23 cellular contexts compared by ENCODE assay signal in genomic region chr4:148481644-148482043, GRCh38. TPM values are rescaled to one million over a fixed set of nuclear protein-coding genes. Genes with fewer than 3 reads are reported as not detected.
DNase-seq lines count a peak whose midpoint lies in the region; ATAC-seq and TF ChIP-seq lines count a peak whose summit lies in the region.
"Had no signal": no experiment of that assay in that cellular context is flagged by ENCODE, and none has a peak within 500 bp of the region (broad histone marks: within the 10 kb centered on the region; RNA-seq: fewer than 3 reads in every experiment).

No MANE protein-coding gene starts in this region.

- H3K9me2 ChIP-seq in GM23338 (ENCODE audit: insufficient read depth), result peaks cover 7% of the 10 kb centered on the region; the same call in 1 of the 2 replicates

- H3K9me3 ChIP-seq in parathyroid adenoma (ENCODE audit: control insufficient read depth, low read length) (no peaks in the 10 kb centered on the region), right atrium auricular region (peaks cover 0 to 11% of the 10 kb centered on the region in 2 donors)
- H3K9me3 ChIP-seq: A549, BE2C had no signal

- no peaks in the 10 kb centered on the region for H3K4me1 Mint-ChIP-seq in natural killer cell treated with Interleukin-12 subunit alpha and Interleukin-12 subunit beta and Interleukin-15 and Interleukin-18, amount 100 ng/mL, for 72 hours (ENCODE audit: low read depth in 2 of 2)
- H3K4me1 Mint-ChIP-seq in GM23338, result peaks cover 4% of the 10 kb centered on the region; the same call in 2 of the 3 replicates
- H3K4me1 Mint-ChIP-seq: CD14-positive monocyte; CD8-positive, alpha-beta memory T cell had no signal

- peaks cover 6 to 13% of the 10 kb centered on the region in 2 donors for H3K27me3 Mint-ChIP-seq in natural killer cell treated with Interleukin-12 subunit alpha and Interleukin-12 subunit beta and Interleukin-15 and Interleukin-18, amount 100 ng/mL, for 72 hours
- H3K27me3 Mint-ChIP-seq in GM23338 (ENCODE audit: insufficient read depth, low read depth, poor library complexity), result peaks cover 4% of the 10 kb centered on the region
- H3K27me3 Mint-ChIP-seq: CD4-positive, alpha-beta T cell had no signal

- peaks cover 9% of the 10 kb centered on the region for H3K9me3 Mint-ChIP-seq in natural killer cell treated with Interleukin-12 subunit alpha and Interleukin-12 subunit beta and Interleukin-15 and Interleukin-18, amount 100 ng/mL, for 72 hours
- no peaks in the 10 kb centered on the region; the same call in none of the 3 replicates for H3K9me3 Mint-ChIP-seq in GM23338

- no peaks in the 10 kb centered on the region for H4K20me1 ChIP-seq in GM23338 (replicated peaks; ENCODE audit: insufficient read depth)
- H4K20me1 ChIP-seq: BLaER1 treated with 17β-estradiol and CSF1 and Interleukin-3, amounts not matched to agents 10 nM and 100 nM had no signal

- H3K36me3 ChIP-seq in parathyroid adenoma (ENCODE audit: control insufficient read depth, insufficient read depth, low read length), result no peaks in the 10 kb centered on the region
- H3K36me3 ChIP-seq in right atrium auricular region, result no peaks in the 10 kb centered on the region
- H3K36me3 ChIP-seq in GM23338 (ENCODE audit: insufficient read depth), result no peaks in the 10 kb centered on the region
- H3K36me3 ChIP-seq: BE2C; BLaER1 treated with 17β-estradiol and CSF1 and Interleukin-3, amounts not matched to agents 10 nM and 100 nM had no signal

- DNase-seq in LNCaP clone FGC (ENCODE audit: low read depth) (peak; percentile 48), dermis blood vessel endothelial cell (peak; percentile 3), right atrium auricular region (ENCODE audit: low spot score) (no peak), GM23338 (ENCODE audit: low spot score) (no peak)
- DNase-seq in natural killer cell treated with Interleukin-12 subunit alpha and Interleukin-12 subunit beta and Interleukin-15 and Interleukin-18, amount 100 ng/mL, for 72 hours (ENCODE audit: low spot score), result no peak
- DNase-seq: 8988T; ACHN; AML-193; BE2C; CD4-positive, alpha-beta T cell; CD8-positive, alpha-beta memory T cell; DMS 273 treated with DMSO at 0.1 percent for 48 hours; DMS79; EL; GDM1; GOT3; H7; HCEC 1CT had no signal

- no peaks in the 10 kb centered on the region for H3K27me3 ChIP-seq in parathyroid adenoma (ENCODE audit: control insufficient read depth, insufficient read depth, low read length)
- no peaks in the 10 kb centered on the region for H3K27me3 ChIP-seq in right atrium auricular region
- no peaks in the 10 kb centered on the region for H3K27me3 ChIP-seq in GM23338 (ENCODE audit: insufficient read depth)
- H3K27me3 ChIP-seq: BE2C; BLaER1 treated with 17β-estradiol and CSF1 and Interleukin-3, amounts not matched to agents 10 nM and 100 nM had no signal

- H3K4me3 Mint-ChIP-seq in natural killer cell treated with Interleukin-12 subunit alpha and Interleukin-12 subunit beta and Interleukin-15 and Interleukin-18, amount 100 ng/mL, for 72 hours, result no peak overlapping the region
- H3K4me3 Mint-ChIP-seq in GM23338, result no peak overlapping the region
- H3K4me3 Mint-ChIP-seq: CD14-positive monocyte; CD4-positive, alpha-beta T cell; CD8-positive, alpha-beta memory T cell had no signal

- H2AFZ ChIP-seq in parathyroid adenoma (no peak overlapping the region), GM23338 (no peak overlapping the region)

- H3K4me3 ChIP-seq in LNCaP clone FGC (ENCODE audit: low read depth, low read length) (no peak overlapping the region), parathyroid adenoma (ENCODE audit: low read depth, low read length) (no peak overlapping the region), right atrium auricular region (no peak overlapping the region), GM23338 (no peak overlapping the region)
- H3K4me3 ChIP-seq: A549; BLaER1 treated with 17β-estradiol and CSF1 and Interleukin-3, amounts not matched to agents 10 nM and 100 nM; GM12878 had no signal

- no peaks in the 10 kb centered on the region for H3K79me2 ChIP-seq in parathyroid adenoma
- H3K79me2 ChIP-seq in GM23338 (replicated peaks; ENCODE audit: insufficient read depth), result no peaks in the 10 kb centered on the region

- no peak overlapping the region for H3K9ac ChIP-seq in parathyroid adenoma
- H3K9ac ChIP-seq: BLaER1 treated with 17β-estradiol and CSF1 and Interleukin-3, amounts not matched to agents 10 nM and 100 nM had no signal

- no peak for TF ChIP-seq CTCF in LNCaP clone FGC (IDR thresholded peaks at IDR 0.05; ENCODE audit: control insufficient read depth, extremely low read depth, insufficient read depth)
- TF ChIP-seq CTCF in parathyroid adenoma (IDR thresholded peaks at IDR 0.05), result no peak
- no peak for TF ChIP-seq CTCF in right atrium auricular region (IDR thresholded peaks at IDR 0.05)
- TF ChIP-seq CTCF in GM23338 (conservative IDR thresholded peaks at IDR 0.05; ENCODE audit: low read depth in 2 of 2), result no peak

- no peak overlapping the region for H3K27ac Mint-ChIP-seq in natural killer cell treated with Interleukin-12 subunit alpha and Interleukin-12 subunit beta and Interleukin-15 and Interleukin-18, amount 100 ng/mL, for 72 hours
- H3K27ac Mint-ChIP-seq in GM23338, result no peak overlapping the region
- H3K27ac Mint-ChIP-seq: CD14-positive monocyte; CD4-positive, alpha-beta T cell; CD8-positive, alpha-beta memory T cell had no signal

- H3K4me2 ChIP-seq in parathyroid adenoma (ENCODE audit: low read length), result peak overlapping the region; percentile 6
- no peak overlapping the region for H3K4me2 ChIP-seq in GM23338
- H3K4me2 ChIP-seq: A549; BLaER1 treated with 17β-estradiol and CSF1 and Interleukin-3, amounts not matched to agents 10 nM and 100 nM had no signal

- H3K4me1 ChIP-seq in parathyroid adenoma (no peaks in the 10 kb centered on the region), right atrium auricular region (no peaks in the 10 kb centered on the region), GM23338 (ENCODE audit: insufficient read depth) (no peaks in the 10 kb centered on the region)
- H3K4me1 ChIP-seq: A549; BE2C; BLaER1 treated with 17β-estradiol and CSF1 and Interleukin-3, amounts not matched to agents 10 nM and 100 nM had no signal

- H3K36me3 Mint-ChIP-seq in natural killer cell treated with Interleukin-12 subunit alpha and Interleukin-12 subunit beta and Interleukin-15 and Interleukin-18, amount 100 ng/mL, for 72 hours, result no peaks in the 10 kb centered on the region
- H3K36me3 Mint-ChIP-seq in GM23338 (ENCODE audit: low read depth), result peaks cover 10% of the 10 kb centered on the region
- H3K36me3 Mint-ChIP-seq: CD14-positive monocyte had no signal

- no peaks in the 10 kb centered on the region for H3F3A ChIP-seq in GM23338 (replicated peaks; ENCODE audit: low read depth)

- ATAC-seq in natural killer cell treated with Interleukin-12 subunit alpha and Interleukin-12 subunit beta and Interleukin-15 and Interleukin-18, amount 100 ng/mL, for 72 hours, result no peak
- ATAC-seq in GM23338, result no peak
- ATAC-seq: A549, GM12878 had no signal

- H3K27ac ChIP-seq in parathyroid adenoma, result no peak overlapping the region
- H3K27ac ChIP-seq in right atrium auricular region, result no peak overlapping the region
- H3K27ac ChIP-seq in GM23338 (ENCODE audit: low read depth), result no peak overlapping the region
- H3K27ac ChIP-seq: A549; BLaER1 treated with 17β-estradiol and CSF1 and Interleukin-3, amounts not matched to agents 10 nM and 100 nM had no signal

TF ChIP-seq in GM23338, 12 proteins besides CTCF, POLR2A, EP300 and RAD21 (continues in another document):
- TF ChIP-seq, protein P1, sequence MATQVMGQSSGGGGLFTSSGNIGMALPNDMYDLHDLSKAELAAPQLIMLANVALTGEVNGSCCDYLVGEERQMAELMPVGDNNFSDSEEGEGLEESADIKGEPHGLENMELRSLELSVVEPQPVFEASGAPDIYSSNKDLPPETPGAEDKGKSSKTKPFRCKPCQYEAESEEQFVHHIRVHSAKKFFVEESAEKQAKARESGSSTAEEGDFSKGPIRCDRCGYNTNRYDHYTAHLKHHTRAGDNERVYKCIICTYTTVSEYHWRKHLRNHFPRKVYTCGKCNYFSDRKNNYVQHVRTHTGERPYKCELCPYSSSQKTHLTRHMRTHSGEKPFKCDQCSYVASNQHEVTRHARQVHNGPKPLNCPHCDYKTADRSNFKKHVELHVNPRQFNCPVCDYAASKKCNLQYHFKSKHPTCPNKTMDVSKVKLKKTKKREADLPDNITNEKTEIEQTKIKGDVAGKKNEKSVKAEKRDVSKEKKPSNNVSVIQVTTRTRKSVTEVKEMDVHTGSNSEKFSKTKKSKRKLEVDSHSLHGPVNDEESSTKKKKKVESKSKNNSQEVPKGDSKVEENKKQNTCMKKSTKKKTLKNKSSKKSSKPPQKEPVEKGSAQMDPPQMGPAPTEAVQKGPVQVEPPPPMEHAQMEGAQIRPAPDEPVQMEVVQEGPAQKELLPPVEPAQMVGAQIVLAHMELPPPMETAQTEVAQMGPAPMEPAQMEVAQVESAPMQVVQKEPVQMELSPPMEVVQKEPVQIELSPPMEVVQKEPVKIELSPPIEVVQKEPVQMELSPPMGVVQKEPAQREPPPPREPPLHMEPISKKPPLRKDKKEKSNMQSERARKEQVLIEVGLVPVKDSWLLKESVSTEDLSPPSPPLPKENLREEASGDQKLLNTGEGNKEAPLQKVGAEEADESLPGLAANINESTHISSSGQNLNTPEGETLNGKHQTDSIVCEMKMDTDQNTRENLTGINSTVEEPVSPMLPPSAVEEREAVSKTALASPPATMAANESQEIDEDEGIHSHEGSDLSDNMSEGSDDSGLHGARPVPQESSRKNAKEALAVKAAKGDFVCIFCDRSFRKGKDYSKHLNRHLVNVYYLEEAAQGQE (IDR thresholded peaks at IDR 0.05; ENCODE audit: unreplicated experiment), result no peak
- TF ChIP-seq EZH2 (IDR thresholded peaks at IDR 0.05; ENCODE audit: low read depth, unreplicated experiment), result no peak
- TF ChIP-seq ZNF114 (CRISPR knock-in tag; IDR thresholded peaks at IDR 0.05), result no peak

RNA-seq across cellular contexts. Expression of gene NR3C2, which starts 39.4 kb away (rescaled TPM):
- total RNA-seq in dermis blood vessel endothelial cell (9.9 and 12.2 TPM in 2 replicates), right atrium auricular region (10 to 100 TPM; 15.7 to 39.9 TPM)
- total RNA-seq in natural killer cell treated with Interleukin-12 subunit alpha and Interleukin-12 subunit beta and Interleukin-15 and Interleukin-18, amount 100 ng/mL, for 72 hours, result 1 to 10 TPM; 1.5 to 2.4 TPM
- 3.0 and 4.6 TPM in 2 replicates for total RNA-seq in GM23338 (2014; rRNA removed; shearing (Covaris generic))
- 1.1 and 1.2 TPM in 2 replicates for polyA plus RNA-seq in GM23338 (2016; fragmentation: Nextera tagmentation; extraction: Ambion mirVana)

Comparison
In these comparisons a context has a peak if more than half of its experiments do, and no peak if none do; other contexts are left out.
1. DNase-seq: peak in LNCaP clone FGC (single experiment) and dermis blood vessel endothelial cell (single experiment); none in right atrium auricular region (single experiment), natural killer cell treated with Interleukin-12 subunit alpha and Interleukin-12 subunit beta and Interleukin-15 and Interleukin-18, amount 100 ng/mL, for 72 hours (single experiment) and GM23338 (single experiment).